In genomic region chr6:169487579-169488205, GRCh38 we compare ENCODE assay signal across 17 cellular contexts.
DNase-seq lines count a peak whose midpoint lies in the region; ATAC-seq and TF ChIP-seq lines count a peak whose summit lies in the region.
"Had no signal": no experiment of that assay in that cellular context is flagged by ENCODE, and none has a peak within 500 bp of the region (broad histone marks: within the 10 kb centered on the region; RNA-seq: fewer than 3 reads in every experiment).

No MANE protein-coding gene starts in this region.

- no peaks in the 10 kb centered on the region for H3K27me3 ChIP-seq in left lung
- H3K27me3 ChIP-seq in WERI-Rb-1 (ENCODE audit: insufficient read depth, low read depth, severe bottlenecking) = no peaks in the 10 kb centered on the region
- H3K27me3 ChIP-seq: heart left ventricle, right atrium auricular region, transverse colon had no signal

- no peak overlapping the region for H3K27ac ChIP-seq in left lung
- no peak overlapping the region for H3K27ac ChIP-seq in WERI-Rb-1
- H3K27ac ChIP-seq: heart left ventricle, right atrium auricular region, transverse colon had no signal

- H3K27ac Mint-ChIP-seq in HFFc6 = no peak overlapping the region
- H3K27ac Mint-ChIP-seq: activated T-helper 17 cell treated with anti-CD3 and anti-CD28 coated beads, Interleukin-2, amount 50 U/mL, for 72 hours; CD8-positive, alpha-beta T cell; GM23338 had no signal

- H3K9me3 ChIP-seq in left lung = peaks cover 0 to 14% of the 10 kb centered on the region in 2 donors
- H3K9me3 ChIP-seq in WERI-Rb-1 (ENCODE audit: severe bottlenecking) = no peaks in the 10 kb centered on the region
- H3K9me3 ChIP-seq: transverse colon had no signal

- no peaks in the 10 kb centered on the region for H3K36me3 ChIP-seq in left lung
- H3K36me3 ChIP-seq in WERI-Rb-1 = no peaks in the 10 kb centered on the region
- H3K36me3 ChIP-seq: heart left ventricle, right atrium auricular region, transverse colon had no signal

- H3K9me3 Mint-ChIP-seq in HFFc6 = peaks cover 7% of the 10 kb centered on the region

- peaks cover 15% of the 10 kb centered on the region for H3K4me1 Mint-ChIP-seq in HFFc6 (ENCODE audit: low read depth)
- H3K4me1 Mint-ChIP-seq: activated T-helper 17 cell treated with anti-CD3 and anti-CD28 coated beads, Interleukin-2, amount 50 U/mL, for 72 hours had no signal

- ATAC-seq in left lung = peak; percentile 45
- ATAC-seq: activated T-helper 17 cell treated with anti-CD3 and anti-CD28 coated beads, Interleukin-2, amount 50 U/mL, for 72 hours; CD8-positive, alpha-beta T cell; GM23338; heart left ventricle; mucosa of descending colon had no signal

- H3K27me3 Mint-ChIP-seq in HFFc6 (ENCODE audit: insufficient read depth) = no peaks in the 10 kb centered on the region
- H3K27me3 Mint-ChIP-seq: activated T-helper 17 cell treated with anti-CD3 and anti-CD28 coated beads, Interleukin-2, amount 50 U/mL, for 72 hours had no signal

- no peak overlapping the region for H3K4me3 ChIP-seq in AG04449 (ENCODE audit: low read depth, low read length)
- H3K4me3 ChIP-seq in cardiac fibroblast (replicated peaks in 1 of 2; ENCODE audit: low read depth in 2 of 2, low read length in 2 of 2) = no peak overlapping the region
- H3K4me3 ChIP-seq in left lung = no peak overlapping the region
- H3K4me3 ChIP-seq in WERI-Rb-1 (ENCODE audit: low read depth, low read length) = no peak overlapping the region
- H3K4me3 ChIP-seq: GM23338, heart left ventricle, mucosa of descending colon, right atrium auricular region, transverse colon had no signal

- peak; percentile 5 for TF ChIP-seq CTCF in AG04449 (IDR thresholded peaks at IDR 0.05; ENCODE audit: insufficient read depth, low read length, missing control alignments)
- TF ChIP-seq CTCF in HFFc6 (IDR thresholded peaks at IDR 0.05) = peak; percentile 32; the same call in 1 of the 2 replicates
- no peak for TF ChIP-seq CTCF in cardiac fibroblast (IDR thresholded peaks at IDR 0.05; ENCODE audit: low read depth, low read length)
- no peak for TF ChIP-seq CTCF in left lung (IDR thresholded peaks at IDR 0.05)
- no peak for TF ChIP-seq CTCF in WERI-Rb-1 (IDR thresholded peaks at IDR 0.05; ENCODE audit: low read depth, low read length)

- DNase-seq in AG04449 (ENCODE audit: low read depth, low spot score) (no peak), HFFc6 (no peak), cardiac fibroblast (ENCODE audit: low read depth in 2 of 2) (peak; percentile 25 to 36), left lung (no peak), UCSD-AML1 (lab: John Stamatoyannopoulos, UW; ENCODE audit: unreplicated experiment) (no peak), DMS 273 (lab: John Stamatoyannopoulos, UW; ENCODE audit: unreplicated experiment) (no peak), WERI-Rb-1 (no peak)
- no peak for DNase-seq in activated effector memory CD4-positive, alpha-beta T cell treated with Interleukin-2 at 50 U/mL for 16 hours
- DNase-seq: activated CD4-positive, alpha-beta T cell treated with anti-CD3 and anti-CD28 coated beads for 4 hours; CD8-positive, alpha-beta T cell; heart left ventricle; mucosa of descending colon; NCI-H510A; transverse colon had no signal

- intact Hi-C loops in left lung (cut with DNase I) = no loop called here

- POLR2A ChIA-PET in AG04449 (lab: Yijun Ruan, JAX) = no interaction called here

- no peak overlapping the region for H3K4me3 Mint-ChIP-seq in HFFc6
- H3K4me3 Mint-ChIP-seq: activated T-helper 17 cell treated with anti-CD3 and anti-CD28 coated beads, Interleukin-2, amount 50 U/mL, for 72 hours; CD8-positive, alpha-beta T cell; GM23338 had no signal

- H3K4me1 ChIP-seq in left lung = peaks cover 0 to 8% of the 10 kb centered on the region in 2 donors

- peaks cover 4% of the 10 kb centered on the region for H3K36me3 Mint-ChIP-seq in HFFc6 (ENCODE audit: low read depth)

- CTCF ChIA-PET in AG04449 (lab: Yijun Ruan, JAX) = no interaction called here

Comparison
In these comparisons a context has a peak if more than half of its experiments do, and no peak if none do; other contexts are left out.
1. DNase-seq: peak in cardiac fibroblast (2 of 2); none in AG04449 (single experiment), HFFc6 (single experiment), left lung (0 of 2), UCSD-AML1 (single experiment), DMS 273 (single experiment), activated effector memory CD4-positive, alpha-beta T cell treated with Interleukin-2 at 50 U/mL for 16 hours (single experiment) and WERI-Rb-1 (single experiment).
2. CTCF ChIP-seq: peak in AG04449 (single experiment) and HFFc6 (single experiment); none in cardiac fibroblast (single experiment), left lung (0 of 2) and WERI-Rb-1 (single experiment).